In the genomic region with DNA sequence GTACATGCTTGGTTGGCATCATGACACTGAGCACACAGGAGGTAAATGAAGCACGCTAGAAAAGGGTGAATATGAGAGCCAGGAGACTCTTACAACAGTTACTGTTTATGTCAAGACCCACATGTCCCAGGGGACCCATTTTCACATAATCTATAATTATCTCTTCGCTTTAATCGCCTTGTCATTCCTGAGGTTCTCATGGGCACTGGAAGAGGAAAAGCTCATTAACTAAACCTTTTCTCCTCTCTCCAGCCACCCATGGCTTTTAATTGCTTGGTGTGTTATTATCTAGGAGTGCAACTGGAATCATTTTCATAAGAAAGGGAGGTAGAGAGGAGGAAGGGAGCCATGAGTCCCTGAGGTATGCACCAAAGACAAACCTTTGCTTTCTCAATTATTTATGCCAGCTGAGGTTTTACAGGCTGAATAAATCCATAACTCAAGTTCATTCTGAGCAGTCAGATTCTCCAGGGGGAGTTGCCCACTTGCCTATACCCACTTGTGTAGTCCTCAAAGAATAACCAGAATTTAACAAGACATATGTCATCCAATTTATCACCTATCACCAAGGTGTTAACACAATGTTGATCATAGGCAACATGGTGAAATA, we compare ENCODE assay signal across 1 cellular context.
TF ChIP-seq lines count a peak whose summit lies in the region.

No MANE protein-coding gene starts in this region.

TF ChIP-seq in HEK293, 187 proteins besides CTCF, POLR2A, EP300 and RAD21 (continued from another document and continues in another):
- TF ChIP-seq, protein P1, sequence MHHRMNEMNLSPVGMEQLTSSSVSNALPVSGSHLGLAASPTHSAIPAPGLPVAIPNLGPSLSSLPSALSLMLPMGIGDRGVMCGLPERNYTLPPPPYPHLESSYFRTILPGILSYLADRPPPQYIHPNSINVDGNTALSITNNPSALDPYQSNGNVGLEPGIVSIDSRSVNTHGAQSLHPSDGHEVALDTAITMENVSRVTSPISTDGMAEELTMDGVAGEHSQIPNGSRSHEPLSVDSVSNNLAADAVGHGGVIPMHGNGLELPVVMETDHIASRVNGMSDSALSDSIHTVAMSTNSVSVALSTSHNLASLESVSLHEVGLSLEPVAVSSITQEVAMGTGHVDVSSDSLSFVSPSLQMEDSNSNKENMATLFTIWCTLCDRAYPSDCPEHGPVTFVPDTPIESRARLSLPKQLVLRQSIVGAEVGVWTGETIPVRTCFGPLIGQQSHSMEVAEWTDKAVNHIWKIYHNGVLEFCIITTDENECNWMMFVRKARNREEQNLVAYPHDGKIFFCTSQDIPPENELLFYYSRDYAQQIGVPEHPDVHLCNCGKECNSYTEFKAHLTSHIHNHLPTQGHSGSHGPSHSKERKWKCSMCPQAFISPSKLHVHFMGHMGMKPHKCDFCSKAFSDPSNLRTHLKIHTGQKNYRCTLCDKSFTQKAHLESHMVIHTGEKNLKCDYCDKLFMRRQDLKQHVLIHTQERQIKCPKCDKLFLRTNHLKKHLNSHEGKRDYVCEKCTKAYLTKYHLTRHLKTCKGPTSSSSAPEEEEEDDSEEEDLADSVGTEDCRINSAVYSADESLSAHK (tag by site-specific recombination; IDR thresholded peaks at IDR 0.05): peak; percentile 78
- TF ChIP-seq ZNF529 (tag by site-specific recombination; IDR thresholded peaks at IDR 0.05; ENCODE audit: insufficient replicate concordance) (no peak), ZNF521 (tag by site-specific recombination; IDR thresholded peaks at IDR 0.05) (no peak), ZXDB (tag by site-specific recombination; IDR thresholded peaks at IDR 0.05) (peak; percentile 57; the same call in 1 of the 2 replicates), ZNF2 (tag by site-specific recombination; IDR thresholded peaks at IDR 0.05) (peak; percentile 76; the same call in 1 of the 2 replicates), MYNN (tag by site-specific recombination; IDR thresholded peaks at IDR 0.05; ENCODE audit: borderline replicate concordance) (peak; percentile 91), ZNF350 (tag by site-specific recombination; IDR thresholded peaks at IDR 0.05) (no peak), ZBTB21 (tag by site-specific recombination; IDR thresholded peaks at IDR 0.05) (peak; percentile 55; the same call in 1 of the 2 replicates), ZNF184 (tag by site-specific recombination; IDR thresholded peaks at IDR 0.05) (peak; percentile 48; the same call in 1 of the 2 replicates), MEIS1 (CRISPR knock-in tag; IDR thresholded peaks at IDR 0.05; ENCODE audit: borderline replicate concordance) (no peak), ZNF391 (tag by site-specific recombination; IDR thresholded peaks at IDR 0.05; ENCODE audit: borderline replicate concordance, low read depth) (peak; percentile 75; the same call in 1 of the 2 replicates), TRIM28 (IDR thresholded peaks at IDR 0.05; ENCODE audit: borderline replicate concordance, low read length) (no peak), ZNF777 (tag by site-specific recombination; IDR thresholded peaks at IDR 0.05; ENCODE audit: borderline replicate concordance) (no peak), ZNF202 (tag by site-specific recombination; IDR thresholded peaks at IDR 0.05; ENCODE audit: borderline replicate concordance) (no peak), ZNF48 (tag by site-specific recombination; IDR thresholded peaks at IDR 0.05) (no peak), SP3 (tag by site-specific recombination; IDR thresholded peaks at IDR 0.05) (no peak), ZNF10 (tag by site-specific recombination; IDR thresholded peaks at IDR 0.05) (peak; percentile 73), ZNF621 (tag by site-specific recombination; IDR thresholded peaks at IDR 0.05) (no peak), ZNF292 (tag by site-specific recombination; IDR thresholded peaks at IDR 0.05; ENCODE audit: borderline replicate concordance, low read depth) (no peak), ZBTB20 (tag by site-specific recombination; IDR thresholded peaks at IDR 0.05) (no peak), GLI4 (tag by site-specific recombination; IDR thresholded peaks at IDR 0.05) (no peak), ZNF335 (tag by site-specific recombination; conservative IDR thresholded peaks at IDR 0.05) (no peak), GLI2 (tag by site-specific recombination; IDR thresholded peaks at IDR 0.05; ENCODE audit: borderline replicate concordance, low read depth) (peak; percentile 80), ZNF558 (tag by site-specific recombination; IDR thresholded peaks at IDR 0.05) (0 out of 2 replicates have a peak, but pooled peaks have one; percentile 44), ZNF549 (tag by site-specific recombination; IDR thresholded peaks at IDR 0.05) (no peak; the same call in 1 of the 2 replicates), ZNF623 (tag by site-specific recombination; IDR thresholded peaks at IDR 0.05) (no peak), ZNF423 (tag by site-specific recombination; IDR thresholded peaks at IDR 0.05) (peak; percentile 94; the same call in 1 of the 2 replicates), ZNF837 (tag by site-specific recombination; IDR thresholded peaks at IDR 0.05) (no peak), ZNF37A (tag by site-specific recombination; IDR thresholded peaks at IDR 0.05) (peak; percentile 7; the same call in 1 of the 2 replicates), ZNF138 (tag by site-specific recombination; IDR thresholded peaks at IDR 0.05; ENCODE audit: borderline replicate concordance) (no peak)
- TF ChIP-seq, protein P2, sequence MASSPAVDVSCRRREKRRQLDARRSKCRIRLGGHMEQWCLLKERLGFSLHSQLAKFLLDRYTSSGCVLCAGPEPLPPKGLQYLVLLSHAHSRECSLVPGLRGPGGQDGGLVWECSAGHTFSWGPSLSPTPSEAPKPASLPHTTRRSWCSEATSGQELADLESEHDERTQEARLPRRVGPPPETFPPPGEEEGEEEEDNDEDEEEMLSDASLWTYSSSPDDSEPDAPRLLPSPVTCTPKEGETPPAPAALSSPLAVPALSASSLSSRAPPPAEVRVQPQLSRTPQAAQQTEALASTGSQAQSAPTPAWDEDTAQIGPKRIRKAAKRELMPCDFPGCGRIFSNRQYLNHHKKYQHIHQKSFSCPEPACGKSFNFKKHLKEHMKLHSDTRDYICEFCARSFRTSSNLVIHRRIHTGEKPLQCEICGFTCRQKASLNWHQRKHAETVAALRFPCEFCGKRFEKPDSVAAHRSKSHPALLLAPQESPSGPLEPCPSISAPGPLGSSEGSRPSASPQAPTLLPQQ (tag by site-specific recombination; IDR thresholded peaks at IDR 0.05): 0 out of 2 replicates have a peak, but pooled peaks have one; percentile 30
- TF ChIP-seq, protein P3, sequence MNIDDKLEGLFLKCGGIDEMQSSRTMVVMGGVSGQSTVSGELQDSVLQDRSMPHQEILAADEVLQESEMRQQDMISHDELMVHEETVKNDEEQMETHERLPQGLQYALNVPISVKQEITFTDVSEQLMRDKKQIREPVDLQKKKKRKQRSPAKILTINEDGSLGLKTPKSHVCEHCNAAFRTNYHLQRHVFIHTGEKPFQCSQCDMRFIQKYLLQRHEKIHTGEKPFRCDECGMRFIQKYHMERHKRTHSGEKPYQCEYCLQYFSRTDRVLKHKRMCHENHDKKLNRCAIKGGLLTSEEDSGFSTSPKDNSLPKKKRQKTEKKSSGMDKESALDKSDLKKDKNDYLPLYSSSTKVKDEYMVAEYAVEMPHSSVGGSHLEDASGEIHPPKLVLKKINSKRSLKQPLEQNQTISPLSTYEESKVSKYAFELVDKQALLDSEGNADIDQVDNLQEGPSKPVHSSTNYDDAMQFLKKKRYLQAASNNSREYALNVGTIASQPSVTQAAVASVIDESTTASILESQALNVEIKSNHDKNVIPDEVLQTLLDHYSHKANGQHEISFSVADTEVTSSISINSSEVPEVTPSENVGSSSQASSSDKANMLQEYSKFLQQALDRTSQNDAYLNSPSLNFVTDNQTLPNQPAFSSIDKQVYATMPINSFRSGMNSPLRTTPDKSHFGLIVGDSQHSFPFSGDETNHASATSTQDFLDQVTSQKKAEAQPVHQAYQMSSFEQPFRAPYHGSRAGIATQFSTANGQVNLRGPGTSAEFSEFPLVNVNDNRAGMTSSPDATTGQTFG (tag by site-specific recombination; IDR thresholded peaks at IDR 0.05; ENCODE audit: borderline replicate concordance): no peak
- TF ChIP-seq, protein P4, sequence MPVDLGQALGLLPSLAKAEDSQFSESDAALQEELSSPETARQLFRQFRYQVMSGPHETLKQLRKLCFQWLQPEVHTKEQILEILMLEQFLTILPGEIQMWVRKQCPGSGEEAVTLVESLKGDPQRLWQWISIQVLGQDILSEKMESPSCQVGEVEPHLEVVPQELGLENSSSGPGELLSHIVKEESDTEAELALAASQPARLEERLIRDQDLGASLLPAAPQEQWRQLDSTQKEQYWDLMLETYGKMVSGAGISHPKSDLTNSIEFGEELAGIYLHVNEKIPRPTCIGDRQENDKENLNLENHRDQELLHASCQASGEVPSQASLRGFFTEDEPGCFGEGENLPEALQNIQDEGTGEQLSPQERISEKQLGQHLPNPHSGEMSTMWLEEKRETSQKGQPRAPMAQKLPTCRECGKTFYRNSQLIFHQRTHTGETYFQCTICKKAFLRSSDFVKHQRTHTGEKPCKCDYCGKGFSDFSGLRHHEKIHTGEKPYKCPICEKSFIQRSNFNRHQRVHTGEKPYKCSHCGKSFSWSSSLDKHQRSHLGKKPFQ (tag by site-specific recombination; IDR thresholded peaks at IDR 0.05): peak; percentile 91
- TF ChIP-seq, protein P5, sequence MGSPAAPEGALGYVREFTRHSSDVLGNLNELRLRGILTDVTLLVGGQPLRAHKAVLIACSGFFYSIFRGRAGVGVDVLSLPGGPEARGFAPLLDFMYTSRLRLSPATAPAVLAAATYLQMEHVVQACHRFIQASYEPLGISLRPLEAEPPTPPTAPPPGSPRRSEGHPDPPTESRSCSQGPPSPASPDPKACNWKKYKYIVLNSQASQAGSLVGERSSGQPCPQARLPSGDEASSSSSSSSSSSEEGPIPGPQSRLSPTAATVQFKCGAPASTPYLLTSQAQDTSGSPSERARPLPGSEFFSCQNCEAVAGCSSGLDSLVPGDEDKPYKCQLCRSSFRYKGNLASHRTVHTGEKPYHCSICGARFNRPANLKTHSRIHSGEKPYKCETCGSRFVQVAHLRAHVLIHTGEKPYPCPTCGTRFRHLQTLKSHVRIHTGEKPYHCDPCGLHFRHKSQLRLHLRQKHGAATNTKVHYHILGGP (tag by site-specific recombination; IDR thresholded peaks at IDR 0.05): no peak
- TF ChIP-seq, protein P6, sequence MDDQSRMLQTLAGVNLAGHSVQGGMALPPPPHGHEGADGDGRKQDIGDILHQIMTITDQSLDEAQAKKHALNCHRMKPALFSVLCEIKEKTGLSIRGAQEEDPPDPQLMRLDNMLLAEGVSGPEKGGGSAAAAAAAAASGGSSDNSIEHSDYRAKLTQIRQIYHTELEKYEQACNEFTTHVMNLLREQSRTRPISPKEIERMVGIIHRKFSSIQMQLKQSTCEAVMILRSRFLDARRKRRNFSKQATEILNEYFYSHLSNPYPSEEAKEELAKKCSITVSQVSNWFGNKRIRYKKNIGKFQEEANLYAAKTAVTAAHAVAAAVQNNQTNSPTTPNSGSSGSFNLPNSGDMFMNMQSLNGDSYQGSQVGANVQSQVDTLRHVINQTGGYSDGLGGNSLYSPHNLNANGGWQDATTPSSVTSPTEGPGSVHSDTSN (CRISPR knock-in tag; IDR thresholded peaks at IDR 0.05): no peak
- TF ChIP-seq, protein P7, sequence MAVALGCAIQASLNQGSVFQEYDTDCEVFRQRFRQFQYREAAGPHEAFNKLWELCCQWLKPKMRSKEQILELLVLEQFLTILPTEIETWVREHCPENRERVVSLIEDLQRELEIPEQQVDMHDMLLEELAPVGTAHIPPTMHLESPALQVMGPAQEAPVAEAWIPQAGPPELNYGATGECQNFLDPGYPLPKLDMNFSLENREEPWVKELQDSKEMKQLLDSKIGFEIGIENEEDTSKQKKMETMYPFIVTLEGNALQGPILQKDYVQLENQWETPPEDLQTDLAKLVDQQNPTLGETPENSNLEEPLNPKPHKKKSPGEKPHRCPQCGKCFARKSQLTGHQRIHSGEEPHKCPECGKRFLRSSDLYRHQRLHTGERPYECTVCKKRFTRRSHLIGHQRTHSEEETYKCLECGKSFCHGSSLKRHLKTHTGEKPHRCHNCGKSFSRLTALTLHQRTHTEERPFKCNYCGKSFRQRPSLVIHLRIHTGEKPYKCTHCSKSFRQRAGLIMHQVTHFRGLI (tag by site-specific recombination; IDR thresholded peaks at IDR 0.05): no peak
- TF ChIP-seq, protein P8, sequence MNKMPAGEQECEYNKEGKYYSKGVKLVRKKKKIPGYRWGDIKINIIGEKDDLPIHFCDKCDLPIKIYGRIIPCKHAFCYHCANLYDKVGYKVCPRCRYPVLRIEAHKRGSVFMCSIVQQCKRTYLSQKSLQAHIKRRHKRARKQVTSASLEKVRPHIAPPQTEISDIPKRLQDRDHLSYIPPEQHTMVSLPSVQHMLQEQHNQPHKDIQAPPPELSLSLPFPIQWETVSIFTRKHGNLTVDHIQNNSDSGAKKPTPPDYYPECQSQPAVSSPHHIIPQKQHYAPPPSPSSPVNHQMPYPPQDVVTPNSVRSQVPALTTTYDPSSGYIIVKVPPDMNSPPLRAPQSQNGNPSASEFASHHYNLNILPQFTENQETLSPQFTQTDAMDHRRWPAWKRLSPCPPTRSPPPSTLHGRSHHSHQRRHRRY (tag by site-specific recombination; IDR thresholded peaks at IDR 0.05): 0 out of 2 replicates have a peak, but pooled peaks have one; percentile 16
- TF ChIP-seq, protein P9, sequence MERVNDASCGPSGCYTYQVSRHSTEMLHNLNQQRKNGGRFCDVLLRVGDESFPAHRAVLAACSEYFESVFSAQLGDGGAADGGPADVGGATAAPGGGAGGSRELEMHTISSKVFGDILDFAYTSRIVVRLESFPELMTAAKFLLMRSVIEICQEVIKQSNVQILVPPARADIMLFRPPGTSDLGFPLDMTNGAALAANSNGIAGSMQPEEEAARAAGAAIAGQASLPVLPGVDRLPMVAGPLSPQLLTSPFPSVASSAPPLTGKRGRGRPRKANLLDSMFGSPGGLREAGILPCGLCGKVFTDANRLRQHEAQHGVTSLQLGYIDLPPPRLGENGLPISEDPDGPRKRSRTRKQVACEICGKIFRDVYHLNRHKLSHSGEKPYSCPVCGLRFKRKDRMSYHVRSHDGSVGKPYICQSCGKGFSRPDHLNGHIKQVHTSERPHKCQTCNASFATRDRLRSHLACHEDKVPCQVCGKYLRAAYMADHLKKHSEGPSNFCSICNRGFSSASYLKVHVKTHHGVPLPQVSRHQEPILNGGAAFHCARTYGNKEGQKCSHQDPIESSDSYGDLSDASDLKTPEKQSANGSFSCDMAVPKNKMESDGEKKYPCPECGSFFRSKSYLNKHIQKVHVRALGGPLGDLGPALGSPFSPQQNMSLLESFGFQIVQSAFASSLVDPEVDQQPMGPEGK (tag by site-specific recombination; IDR thresholded peaks at IDR 0.05): peak; percentile 61; the same call in 1 of the 2 replicates
- TF ChIP-seq, protein P10, sequence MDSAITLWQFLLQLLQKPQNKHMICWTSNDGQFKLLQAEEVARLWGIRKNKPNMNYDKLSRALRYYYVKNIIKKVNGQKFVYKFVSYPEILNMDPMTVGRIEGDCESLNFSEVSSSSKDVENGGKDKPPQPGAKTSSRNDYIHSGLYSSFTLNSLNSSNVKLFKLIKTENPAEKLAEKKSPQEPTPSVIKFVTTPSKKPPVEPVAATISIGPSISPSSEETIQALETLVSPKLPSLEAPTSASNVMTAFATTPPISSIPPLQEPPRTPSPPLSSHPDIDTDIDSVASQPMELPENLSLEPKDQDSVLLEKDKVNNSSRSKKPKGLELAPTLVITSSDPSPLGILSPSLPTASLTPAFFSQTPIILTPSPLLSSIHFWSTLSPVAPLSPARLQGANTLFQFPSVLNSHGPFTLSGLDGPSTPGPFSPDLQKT (IDR thresholded peaks at IDR 0.05; ENCODE audit: borderline replicate concordance, low read depth, low read length): no peak
